In the genomic region with DNA sequence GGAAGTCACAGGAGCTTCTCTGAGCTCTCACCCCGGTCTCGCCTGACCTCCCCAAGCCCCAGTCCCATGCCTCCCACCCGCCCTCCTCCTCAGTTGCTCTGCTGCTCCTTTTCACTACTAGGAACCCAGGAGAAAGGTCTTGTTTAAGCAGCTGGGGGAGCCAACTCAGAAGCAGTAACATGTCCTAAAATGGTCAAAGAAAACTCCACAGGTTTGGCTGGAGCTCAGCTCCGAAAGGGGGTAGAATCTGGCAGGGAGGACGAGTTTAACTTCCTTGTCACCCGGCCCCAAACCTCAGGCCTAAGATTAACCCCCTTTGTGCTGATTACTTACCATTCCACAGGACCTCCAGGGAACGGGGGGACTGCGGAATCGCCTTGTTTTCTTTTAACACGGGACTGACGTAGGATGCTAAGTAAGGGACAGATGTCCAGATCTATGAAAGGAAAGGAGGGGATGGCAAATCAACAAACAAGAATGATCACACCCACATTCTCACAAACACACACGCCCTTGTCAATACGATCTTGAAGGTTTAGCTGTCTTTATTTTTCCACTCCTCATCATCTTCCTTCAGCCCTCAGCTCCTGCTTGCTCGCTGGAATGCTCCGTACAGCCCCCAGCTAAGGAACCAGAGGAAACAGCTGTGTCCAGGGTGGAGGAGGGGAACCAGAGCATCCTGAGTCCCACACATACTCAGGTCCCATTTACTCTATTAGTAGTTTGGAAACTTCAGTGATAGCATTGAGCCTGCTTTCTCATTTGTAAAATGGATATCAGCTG, we compare ENCODE assay signal across 11 cellular contexts. TPM values are rescaled to one million over a fixed set of nuclear protein-coding genes. Genes with fewer than 3 reads are reported as not detected.
A peak's percentile ranks its signal among the peaks of the same experiment; 100 is the strongest.
DNase-seq lines count a peak whose midpoint lies in the region; ATAC-seq, FAIRE-seq and TF ChIP-seq lines count a peak whose summit lies in the region.
"Had no signal": no experiment of that assay in that cellular context is flagged by ENCODE, and none has a peak within 500 bp of the region (broad histone marks: within the 10 kb centered on the region; RNA-seq: fewer than 3 reads in every experiment).

No MANE protein-coding gene starts in this region.

- intact Hi-C loops in kidney (cut with DNase I), result no loop called here
- intact Hi-C loops in gastrocnemius medialis (cut with DNase I; ENCODE audit: low total_unique reads), result no loop called here

- in situ Hi-C loops in gastrocnemius medialis (cut with MboI; ENCODE audit: low sequenced_read_pairs in 4 of 4), result no loop called here

- no peak for FAIRE-seq in GM12891 (lab: Jason Lieb, UNC)
- FAIRE-seq in kidney (lab: Jason Lieb, UNC), result no peak

- peaks cover 14 to 17% of the 10 kb centered on the region in 2 donors for H3K4me1 ChIP-seq in kidney (ENCODE audit: control insufficient read depth in 1 of 2, insufficient read depth in 1 of 2, low read depth in 1 of 2, low read length in 2 of 2)
- peaks cover 45 to 46% of the 10 kb centered on the region in 2 donors for H3K4me1 ChIP-seq in gastrocnemius medialis

- H3K36me3 ChIP-seq in kidney (ENCODE audit: control insufficient read depth in 1 of 2, insufficient read depth in 2 of 2, low read length in 2 of 2) (peaks cover 41 to 48% of the 10 kb centered on the region in 2 donors), gastrocnemius medialis (peaks cover 4 to 55% of the 10 kb centered on the region in 2 donors)

- DNase-seq in GM12891 (ENCODE audit: insufficient read length, low spot score) (no peak), caudate nucleus (lab: John Stamatoyannopoulos, UW) (peak in 3 of 61 donors; percentile 7 to 18 (median 17)), kidney (peak; percentile 84), gastrocnemius medialis (peak in 1 of 2 donors; percentile 64), ecto neural progenitor cell (ENCODE audit: low spot score) (no peak), NCI-H82 (lab: John Stamatoyannopoulos, UW) (no peak)
- DNase-seq in activated CD4-positive, CD25-positive, alpha-beta regulatory T cell treated with anti-CD3 and anti-CD28 coated beads, Interleukin-2, amount 50 U/mL, for 72 hours, result no peak
- DNase-seq in stimulated activated naive CD4-positive, alpha-beta T cell treated with Interleukin-2 at 50 U/mL for 16 hours (lab: John Stamatoyannopoulos, UW), result no peak
- DNase-seq: CD8-positive, alpha-beta T cell; NCI-H1048; NCI-H774 had no signal

- 0 out of 2 replicates have a peak, but pooled peaks have one; percentile 19 for TF ChIP-seq POLR2A in GM12891 (IDR thresholded peaks at IDR 0.05; ENCODE audit: low read depth, low read length)
- no peak for TF ChIP-seq POLR2A in gastrocnemius medialis (IDR thresholded peaks at IDR 0.05)

- peak in 1 of 2 donors; percentile 5 for ATAC-seq in gastrocnemius medialis
- ATAC-seq: CD8-positive, alpha-beta T cell had no signal

- no peaks in the 10 kb centered on the region for H3K27me3 ChIP-seq in gastrocnemius medialis

- H3K4me3 ChIP-seq in kidney (ENCODE audit: low read length in 2 of 2) (no peak overlapping the region), gastrocnemius medialis (peak overlapping the region in 2 of 4 donors; percentile 12 to 16)

- H3K9me3 ChIP-seq in kidney (ENCODE audit: control insufficient read depth in 1 of 2, low read length in 2 of 2) (no peaks in the 10 kb centered on the region), gastrocnemius medialis (no peaks in the 10 kb centered on the region)

- TF ChIP-seq CTCF in kidney (IDR thresholded peaks at IDR 0.05; ENCODE audit: borderline replicate concordance, extremely low read depth, insufficient read depth) (no peak), gastrocnemius medialis (IDR thresholded peaks at IDR 0.05 in 4 of 5, conservative IDR thresholded peaks at IDR 0.05 in 1 of 5) (no peak)

- H3K27ac ChIP-seq in caudate nucleus (ENCODE audit: low read depth, low read length), result peak overlapping the region; percentile 49
- H3K27ac ChIP-seq in kidney (ENCODE audit: low read depth in 2 of 2, low read length in 2 of 2), result peak overlapping the region; percentile 65 to 68
- peak overlapping the region; percentile 80 to 87 (median 82) for H3K27ac ChIP-seq in gastrocnemius medialis

- no peak overlapping the region for H3K9ac ChIP-seq in kidney (ENCODE audit: low read length in 2 of 2)

TF ChIP-seq in GM12891, 5 proteins besides CTCF, POLR2A, EP300 and RAD21:
- TF ChIP-seq PAX5 (IDR thresholded peaks at IDR 0.05; ENCODE audit: insufficient read depth, low read length, severe bottlenecking), result no peak
- no peak for TF ChIP-seq POU2F2 (IDR thresholded peaks at IDR 0.05; ENCODE audit: low read depth, low read length)
- TF ChIP-seq POLR2AphosphoS5 (IDR thresholded peaks at IDR 0.05; ENCODE audit: low read depth, low read length), result no peak
- no peak for TF ChIP-seq TAF1 (IDR thresholded peaks at IDR 0.05; ENCODE audit: low read depth, low read length)
- no peak for TF ChIP-seq SPI1 (IDR thresholded peaks at IDR 0.05; ENCODE audit: low read depth, low read length)

RNA-seq across cellular contexts. Expression of a gene that starts 13.5 kb away (rescaled TPM):
- polyA plus RNA-seq in GM12891 (2012; ENCODE audit: low read depth, missing spikeins), result 30.6 TPM
- total RNA-seq in kidney, result 70.2 TPM
- polyA plus RNA-seq in kidney (ENCODE audit: insufficient read depth, low read depth, low replicate concordance), result 14.5 TPM
- 10 to 100 TPM; 14.5 to 19.9 (median 16.4) TPM for total RNA-seq in gastrocnemius medialis

RNA-seq across cellular contexts. Expression of a gene that starts 14.1 kb away (rescaled TPM):
- polyA plus RNA-seq in GM12891 (2012; ENCODE audit: low read depth, missing spikeins), result 7.1 TPM
- total RNA-seq in kidney (24.7 TPM), gastrocnemius medialis (10 to 100 TPM; 17.1 to 22.7 (median 19.9) TPM)
- 8.5 TPM for polyA plus RNA-seq in kidney (ENCODE audit: insufficient read depth, low read depth, low replicate concordance)

RNA-seq across cellular contexts. Expression of a gene that starts 19.2 kb away (rescaled TPM):
- polyA plus RNA-seq in GM12891 (2012; ENCODE audit: low read depth, missing spikeins), result 2.8 TPM
- 846 TPM for total RNA-seq in kidney
- polyA plus RNA-seq in kidney (ENCODE audit: insufficient read depth, low read depth, low replicate concordance), result 776 TPM
- total RNA-seq in gastrocnemius medialis, result 100 to 1,000 TPM in 3 of 4 donors, 10 to 100 TPM in 1; 27.4 to 191 (median 124) TPM

RNA-seq across cellular contexts. Expression of a gene that starts 39.8 kb away (rescaled TPM):
- 11.1 TPM for polyA plus RNA-seq in GM12891 (2012; ENCODE audit: low read depth, missing spikeins)
- total RNA-seq in kidney (37.4 TPM), gastrocnemius medialis (10 to 100 TPM; 14.3 to 33.9 (median 17.7) TPM)
- polyA plus RNA-seq in kidney (ENCODE audit: insufficient read depth, low read depth, low replicate concordance), result 16.4 TPM
